8 cellular contexts compared by ENCODE assay signal in genomic region chr5:40755093-40755406, GRCh38. TPM values are rescaled to one million over a fixed set of nuclear protein-coding genes. Genes with fewer than 3 reads are reported as not detected.
DNase-seq lines count a peak whose midpoint lies in the region; ATAC-seq, FAIRE-seq and TF ChIP-seq lines count a peak whose summit lies in the region.

No MANE protein-coding gene starts in this region.

- ATAC-seq in GM19455 (IDR thresholded peaks at IDR 0.05; ENCODE audit: unreplicated experiment): peak; percentile 81
- peak; percentile 68 for ATAC-seq in HG03575 (IDR thresholded peaks at IDR 0.05; ENCODE audit: extremely low read depth, insufficient number of reproducible peaks, low FRiP score, unreplicated experiment)
- peak; percentile 72 for ATAC-seq in activated CD8-positive, alpha-beta T cell treated with anti-CD3 and anti-CD28 coated beads for 36 hours

- POLR2A ChIA-PET in activated CD8-positive, alpha-beta T cell treated with anti-CD3 and anti-CD28 coated beads for 36 hours (lab: Charles Lee): interaction anchor here (0.6 to 2.0 kb wide), 6 partner anchors 10 to 563 kb away, joined by 3 to 8 read pairs (median 4); partner anchors contain the start of genes PTGER4 and RPL37

- H3K4me1 Mint-ChIP-seq in activated CD8-positive, alpha-beta T cell treated with anti-CD3 and anti-CD28 coated beads for 36 hours (ENCODE audit: low read depth): peaks cover 16% of the 10 kb centered on the region

- intact Hi-C loops in activated CD8-positive, alpha-beta T cell treated with anti-CD3 and anti-CD28 coated beads for 36 hours (cut with micrococcal nuclease): loop anchor here (2.0 to 10.0 kb wide), 2 partner anchors 42 to 80 kb away; partner anchors contain the start of gene RPL37

- TF ChIP-seq CTCF in activated CD8-positive, alpha-beta T cell treated with anti-CD3 and anti-CD28 coated beads for 36 hours (IDR thresholded peaks at IDR 0.05): peak; percentile 41

- FAIRE-seq in endometrium (lab: Jason Lieb, UNC): peak; percentile 70

- H3K36me3 Mint-ChIP-seq in activated CD8-positive, alpha-beta T cell treated with anti-CD3 and anti-CD28 coated beads for 36 hours (ENCODE audit: low read depth): peaks cover 26% of the 10 kb centered on the region

- DNase-seq in COLO829 (ENCODE audit: low spot score) (peak; percentile 64), NCI-H82 (lab: John Stamatoyannopoulos, UW) (peak; percentile 82), midbrain (lab: John Stamatoyannopoulos, UW) (peak; percentile 79)
- peak; percentile 78 for DNase-seq in activated CD8-positive, alpha-beta T cell treated with anti-CD3 and anti-CD28 coated beads for 36 hours
- peak; percentile 40 to 45 for DNase-seq in stimulated activated CD8-positive, alpha-beta memory T cell treated with anti-CD3 and anti-CD28 coated beads, Interleukin-15, amount 100 ng/mL, for 48 hours (ENCODE audit: low read depth in 2 of 2)

- no peaks in the 10 kb centered on the region for H3K27me3 Mint-ChIP-seq in activated CD8-positive, alpha-beta T cell treated with anti-CD3 and anti-CD28 coated beads for 36 hours

- H3K4me3 Mint-ChIP-seq in activated CD8-positive, alpha-beta T cell treated with anti-CD3 and anti-CD28 coated beads for 36 hours: no peak overlapping the region

- CTCF ChIA-PET in activated CD8-positive, alpha-beta T cell treated with anti-CD3 and anti-CD28 coated beads for 36 hours (lab: Charles Lee): interaction anchor here (0.9 to 1.0 kb wide), 3 partner anchors 13 to 78 kb away, joined by 3 read pairs; no protein-coding TSS in a partner anchor

- H3K9me3 Mint-ChIP-seq in activated CD8-positive, alpha-beta T cell treated with anti-CD3 and anti-CD28 coated beads for 36 hours: no peaks in the 10 kb centered on the region

- no peak overlapping the region for H3K27ac Mint-ChIP-seq in activated CD8-positive, alpha-beta T cell treated with anti-CD3 and anti-CD28 coated beads for 36 hours

RNA-seq across cellular contexts. Expression of gene TTC33, which starts 0.7 kb away (rescaled TPM):
- 10 to 100 TPM; 21.4 to 21.5 TPM for total RNA-seq in activated CD8-positive, alpha-beta T cell treated with anti-CD3 and anti-CD28 coated beads for 36 hours

RNA-seq across cellular contexts. Expression of gene PRKAA1, which starts 43.1 kb away (rescaled TPM):
- total RNA-seq in activated CD8-positive, alpha-beta T cell treated with anti-CD3 and anti-CD28 coated beads for 36 hours: 10 to 100 TPM; 33.8 to 35.2 TPM

Comparison
In these comparisons a context has a peak if more than half of its experiments do, and no peak if none do; other contexts are left out.
1. Peak in every context shown above with its lines: DNase-seq and ATAC-seq.